Comparison of ENCODE assay signal across 10 cellular contexts in genomic region chr18:13219576-13219975, GRCh38. TPM values are rescaled to one million over a fixed set of nuclear protein-coding genes. Genes with fewer than 3 reads are reported as not detected.
DNase-seq lines count a peak whose midpoint lies in the region; ATAC-seq and TF ChIP-seq lines count a peak whose summit lies in the region.
"Had no signal": no experiment of that assay in that cellular context is flagged by ENCODE, and none has a peak within 500 bp of the region (broad histone marks: within the 10 kb centered on the region; RNA-seq: fewer than 3 reads in every experiment).

No MANE protein-coding gene starts in this region.

- H3K36me3 Mint-ChIP-seq in nephron progenitor cell (ENCODE audit: low read depth) = no peaks in the 10 kb centered on the region

- H3K27ac Mint-ChIP-seq in nephron progenitor cell = no peak overlapping the region

- TF ChIP-seq CTCF in colonic mucosa (IDR thresholded peaks at IDR 0.05) (no peak), nephron progenitor cell (IDR thresholded peaks at IDR 0.05) (no peak), PC-9 (conservative IDR thresholded peaks at IDR 0.05) (no peak)

- 28% methylated on average over 5 of the region's 5 CpGs for WGBS in right cardiac atrium

- no peaks in the 10 kb centered on the region for H3F3A ChIP-seq in PC-9 (ENCODE audit: insufficient read depth, low read depth)

- H2AFZ ChIP-seq in PC-9 = no peak overlapping the region

- CTCF ChIA-PET in PC-9 (lab: Charles Lee) = no interaction called here

- H3K4me3 Mint-ChIP-seq in nephron progenitor cell = peak overlapping the region; percentile 67

- peaks cover 68% of the 10 kb centered on the region for H3K27me3 Mint-ChIP-seq in nephron progenitor cell (ENCODE audit: low read depth, poor library complexity)

- H3K4me1 Mint-ChIP-seq in nephron progenitor cell = peaks cover 40% of the 10 kb centered on the region

- no peaks in the 10 kb centered on the region for H3K79me2 ChIP-seq in PC-9 (ENCODE audit: low read depth)

- POLR2A ChIA-PET in PC-9 (lab: Charles Lee; ENCODE audit: unreplicated experiment) = interaction anchor here (0.6 kb wide), 1 partner anchor 92 kb away, joined by 3 read pairs; no protein-coding TSS in a partner anchor

- DNase-seq in right cardiac atrium (no peak), left cardiac atrium (no peak), colonic mucosa (no peak), nephron progenitor cell (no peak), MG63 (no peak), PC-9 (no peak)
- DNase-seq: posterior cingulate gyrus had no signal

- ATAC-seq in right cardiac atrium = no peak
- no peak for ATAC-seq in left cardiac atrium
- no peak for ATAC-seq in GM19395 (IDR thresholded peaks at IDR 0.05; ENCODE audit: unreplicated experiment)
- no peak for ATAC-seq in GM21367 (IDR thresholded peaks at IDR 0.05; ENCODE audit: unreplicated experiment)

- peak overlapping the region in 1 of 2 donors; percentile 82 for H3K9ac ChIP-seq in colonic mucosa (ENCODE audit: low read depth in 2 of 2, low read length in 2 of 2)

- no peaks in the 10 kb centered on the region; the same call in 1 of the 2 replicates for H4K20me1 ChIP-seq in PC-9 (ENCODE audit: insufficient read depth)

- H3K4me1 ChIP-seq in right cardiac atrium (ENCODE audit: control insufficient read depth, insufficient read depth, low read length) (peaks cover 28% of the 10 kb centered on the region), colonic mucosa (peaks cover 49% of the 10 kb centered on the region), PC-9 (replicated peaks; ENCODE audit: insufficient read depth) (no peaks in the 10 kb centered on the region)
- H3K4me1 ChIP-seq: HAP-1 had no signal

- no TSS peak for BruUV-seq in PC-9 (replicated peaks; lab: Mats Ljungman, UMichigan)

- H3K4me3 ChIP-seq in right cardiac atrium (ENCODE audit: low read length) (peak overlapping the region; percentile 95), colonic mucosa (peak overlapping the region; percentile 86), MG63 (no peak overlapping the region), PC-9 (no peak overlapping the region)
- H3K4me3 ChIP-seq: HAP-1 had no signal

- no peak overlapping the region for H3K4me2 ChIP-seq in PC-9

- H3K9me2 ChIP-seq in PC-9 (ENCODE audit: insufficient read depth) = no peaks in the 10 kb centered on the region

- intact Hi-C loops in right cardiac atrium (cut with DNase I) (loop anchor here (5.0 to 10.0 kb wide), 8 partner anchors 158 to 583 kb away; no protein-coding TSS in a partner anchor), left cardiac atrium (cut with DNase I) (loop anchor here (5.0 kb wide), 4 partner anchors 63 to 413 kb away; no protein-coding TSS in a partner anchor), colonic mucosa (cut with DNase I) (loop anchor here (5.0 kb wide), 1 partner anchor 408 kb away; no protein-coding TSS in a partner anchor), PC-9 (cut with micrococcal nuclease; ENCODE audit: unreplicated experiment) (no loop called here)

- H3K27me3 ChIP-seq in right cardiac atrium (ENCODE audit: control insufficient read depth, insufficient read depth) = no peaks in the 10 kb centered on the region
- no peaks in the 10 kb centered on the region for H3K27me3 ChIP-seq in colonic mucosa
- peaks cover 28% of the 10 kb centered on the region for H3K27me3 ChIP-seq in MG63
- peaks cover 62% of the 10 kb centered on the region for H3K27me3 ChIP-seq in PC-9 (ENCODE audit: insufficient read depth, low read depth)

- H3K9me3 ChIP-seq in right cardiac atrium (ENCODE audit: control insufficient read depth, low read length) (no peaks in the 10 kb centered on the region), colonic mucosa (no peaks in the 10 kb centered on the region), MG63 (no peaks in the 10 kb centered on the region), PC-9 (ENCODE audit: insufficient read depth, low read depth) (no peaks in the 10 kb centered on the region)
- H3K9me3 ChIP-seq: HAP-1 had no signal

- no peaks in the 10 kb centered on the region for H3K36me3 ChIP-seq in colonic mucosa
- H3K36me3 ChIP-seq in MG63 = no peaks in the 10 kb centered on the region
- H3K36me3 ChIP-seq in PC-9 (ENCODE audit: low read depth) = no peaks in the 10 kb centered on the region
- H3K36me3 ChIP-seq: HAP-1 had no signal

- no peaks in the 10 kb centered on the region for H3K9me3 Mint-ChIP-seq in nephron progenitor cell

- H3K27ac ChIP-seq in right cardiac atrium (ENCODE audit: low read length) (peak overlapping the region; percentile 61), colonic mucosa (no peak overlapping the region), PC-9 (no peak overlapping the region)

RNA-seq across cellular contexts. Expression of gene LDLRAD4, which starts 1.0 kb away (rescaled TPM):
- total RNA-seq in right cardiac atrium (100 to 1,000 TPM in 1 of 4 donors, 10 to 100 TPM in 3; 46.6 to 159 (median 70.0) TPM), left cardiac atrium (10 to 100 TPM; 28.9 to 80.2 TPM), colonic mucosa (10 to 100 TPM; 11.7 to 17.0 TPM), PC-9 (2021) (1.2 and 1.7 TPM in 2 replicates)
- polyA plus RNA-seq in right cardiac atrium = 25.7 TPM
- total RNA-seq in MG63 (2014; rRNA removed; shearing (Covaris generic); ENCODE audit: low replicate concordance) = 0.02 and 0.36 TPM in 2 replicates

Comparison
In these comparisons a context has a peak if more than half of its experiments do, and no peak if none do; other contexts are left out.
1. H3K4me3 ChIP-seq: peak in right cardiac atrium (single experiment) and colonic mucosa (single experiment); none in MG63 (single experiment) and PC-9 (single experiment).